Comparison of ENCODE assay signal across 8 cellular contexts in genomic region chr14:85415015-85415712, GRCh38.
DNase-seq lines count a peak whose midpoint lies in the region; ATAC-seq and TF ChIP-seq lines count a peak whose summit lies in the region.

No MANE protein-coding gene starts in this region.

- H3K4me3 Mint-ChIP-seq in immature natural killer cell: no peak overlapping the region

- H3K36me3 ChIP-seq in brain microvascular endothelial cell (replicated peaks): no peaks in the 10 kb centered on the region

- no peaks in the 10 kb centered on the region for H3K27me3 ChIP-seq in brain microvascular endothelial cell (replicated peaks)

- H3K27ac ChIP-seq in brain microvascular endothelial cell: peak overlapping the region; percentile 73

- H3K27me3 Mint-ChIP-seq in immature natural killer cell (ENCODE audit: low read depth in 3 of 3): peaks cover 0 to 3% (median 0%) of the 10 kb centered on the region in 3 donors

- no peaks in the 10 kb centered on the region for H3K9me3 Mint-ChIP-seq in immature natural killer cell

- peaks cover 7 to 24% of the 10 kb centered on the region in 2 donors for H3K4me1 Mint-ChIP-seq in immature natural killer cell

- no peak overlapping the region for H3K4me3 ChIP-seq in brain microvascular endothelial cell (ENCODE audit: low read depth, low read length)

- in situ Hi-C loops in brain microvascular endothelial cell (cut with HindIII; ENCODE audit: low pct_ligation_motif_present, low sequenced_read_pairs): no loop called here

- H3K27ac Mint-ChIP-seq in immature natural killer cell: no peak overlapping the region

- ATAC-seq in GM18511 (IDR thresholded peaks at IDR 0.05; ENCODE audit: unreplicated experiment): no peak

- peak; percentile 79 for TF ChIP-seq CTCF in brain microvascular endothelial cell (IDR thresholded peaks at IDR 0.05; ENCODE audit: low read depth, low read length, missing control alignments)

- no peaks in the 10 kb centered on the region for H3K36me3 Mint-ChIP-seq in immature natural killer cell

- DNase-seq in 8988T (peak; percentile 7), HT1080 (ENCODE audit: low read depth) (peak; percentile 93), brain microvascular endothelial cell (peak; percentile 98), left kidney (ENCODE audit: low read depth, low spot score) (peak; percentile 53), immature natural killer cell (no peak), activated gamma-delta T cell treated with Interleukin-2 at 50 U/mL for 16 hours (no peak), midbrain (lab: John Stamatoyannopoulos, UW) (no peak)

Comparison
In these comparisons a context has a peak if more than half of its experiments do, and no peak if none do; other contexts are left out.
1. DNase-seq: peak in 8988T (single experiment), HT1080 (single experiment), brain microvascular endothelial cell (single experiment) and left kidney (single experiment); none in immature natural killer cell (0 of 3), activated gamma-delta T cell treated with Interleukin-2 at 50 U/mL for 16 hours (single experiment) and midbrain (single experiment).